Comparison of ENCODE assay signal across 12 cellular contexts in genomic region chr2:203446071-203446481, GRCh38.
A peak's percentile ranks its signal among the peaks of the same experiment; 100 is the strongest.
DNase-seq lines count a peak whose midpoint lies in the region; ATAC-seq and TF ChIP-seq lines count a peak whose summit lies in the region.
"Had no signal": no experiment of that assay in that cellular context is flagged by ENCODE, and none has a peak within 500 bp of the region (broad histone marks: within the 10 kb centered on the region; RNA-seq: fewer than 3 reads in every experiment).

No MANE protein-coding gene starts in this region.

- DNase-seq in activated naive CD4-positive, alpha-beta T cell treated with anti-CD3 and anti-CD28 coated beads, Interleukin-2, amount 50 U/mL, for 72 hours (ENCODE audit: low spot score in 2 of 2) = no peak
- no peak for DNase-seq in activated naive CD4-positive, alpha-beta T cell treated with anti-CD3 and anti-CD28 coated beads for 36 hours
- DNase-seq in SW 1271 (lab: John Stamatoyannopoulos, UW) (peak; percentile 21 to 62), fibroblast of lung (ENCODE audit: low read depth in 2 of 2) (peak; percentile 77 to 79), smooth muscle cell (lab: John Stamatoyannopoulos, UW; ENCODE audit: unreplicated experiment) (no peak), NCI-H1092 (lab: John Stamatoyannopoulos, UW) (no peak)
- DNase-seq: gastrocnemius medialis, NCI-H1436 treated with DMSO at 0.1 percent for 48 hours, posterior cingulate gyrus had no signal

- no peaks in the 10 kb centered on the region for H3K9me3 ChIP-seq in fibroblast of lung (ENCODE audit: control insufficient read depth, insufficient read depth, low read depth, low read length)
- H3K9me3 ChIP-seq in smooth muscle cell (replicated peaks; ENCODE audit: low read depth) = no peaks in the 10 kb centered on the region
- H3K9me3 ChIP-seq: gastrocnemius medialis had no signal

- H3K79me2 ChIP-seq in fibroblast of lung (ENCODE audit: control insufficient read depth, insufficient read depth, low read length) (no peaks in the 10 kb centered on the region), smooth muscle cell (ENCODE audit: low read depth) (no peaks in the 10 kb centered on the region)

- CTCF ChIA-PET in activated naive CD4-positive, alpha-beta T cell treated with anti-CD3 and anti-CD28 coated beads for 36 hours (lab: Charles Lee) = interaction anchor here (0.7 kb wide), 1 partner anchor 12 kb away, joined by 4 read pairs; no protein-coding TSS in a partner anchor

- peaks cover 0 to 13% of the 10 kb centered on the region in 2 donors for H3K36me3 Mint-ChIP-seq in activated naive CD4-positive, alpha-beta T cell treated with anti-CD3 and anti-CD28 coated beads, Interleukin-2, amount 50 U/mL, for 72 hours
- peaks cover 9% of the 10 kb centered on the region for H3K36me3 Mint-ChIP-seq in activated naive CD4-positive, alpha-beta T cell treated with anti-CD3 and anti-CD28 coated beads for 36 hours (ENCODE audit: low read depth)

- H3K9ac ChIP-seq in fibroblast of lung (ENCODE audit: insufficient read depth, low read length) (no peak overlapping the region), smooth muscle cell (ENCODE audit: low read depth) (no peak overlapping the region)

- H3K36me3 ChIP-seq in fibroblast of lung (ENCODE audit: control insufficient read depth, insufficient read depth, low read length) = peaks cover 2% of the 10 kb centered on the region
- peaks cover 21% of the 10 kb centered on the region for H3K36me3 ChIP-seq in smooth muscle cell (ENCODE audit: low read depth)

- no peak overlapping the region for H3K4me2 ChIP-seq in fibroblast of lung (ENCODE audit: extremely low read depth, insufficient read depth, low read length)
- no peak overlapping the region for H3K4me2 ChIP-seq in smooth muscle cell

- H3K27me3 ChIP-seq in fibroblast of lung (ENCODE audit: control insufficient read depth, insufficient read depth, low read length) = no peaks in the 10 kb centered on the region
- H3K27me3 ChIP-seq in smooth muscle cell (ENCODE audit: low read depth) = no peaks in the 10 kb centered on the region
- H3K27me3 ChIP-seq: gastrocnemius medialis had no signal

- peaks cover 6% of the 10 kb centered on the region for H3F3A ChIP-seq in smooth muscle cell (ENCODE audit: low read depth)

- no peak overlapping the region for H3K4me3 Mint-ChIP-seq in activated naive CD4-positive, alpha-beta T cell treated with anti-CD3 and anti-CD28 coated beads for 36 hours
- H3K4me3 Mint-ChIP-seq: T-helper 2 cell treated with Interferon-gamma antibody and Interleukin-4, amounts not matched to agents 5 μg/mL and 100 μg/mL, for 36 hours had no signal

- H3K27ac ChIP-seq in fibroblast of lung (ENCODE audit: insufficient read depth, low read length) (no peak overlapping the region), smooth muscle cell (ENCODE audit: low read depth) (peak overlapping the region; percentile 35)
- H3K27ac ChIP-seq: gastrocnemius medialis had no signal

- TF ChIP-seq CTCF in fibroblast of lung (conservative IDR thresholded peaks at IDR 0.05 in 1 of 2, IDR thresholded peaks at IDR 0.05 in 1 of 2; ENCODE audit: low read depth in 1 of 2, low read length in 2 of 2) = no peak
- TF ChIP-seq CTCF in smooth muscle cell (IDR thresholded peaks at IDR 0.05; ENCODE audit: borderline replicate concordance, insufficient read depth, poor library complexity, severe bottlenecking) = no peak

- H3K27me3 Mint-ChIP-seq in activated naive CD4-positive, alpha-beta T cell treated with anti-CD3 and anti-CD28 coated beads for 36 hours (ENCODE audit: low read depth) = no peaks in the 10 kb centered on the region

- H3K9me3 Mint-ChIP-seq in activated naive CD4-positive, alpha-beta T cell treated with anti-CD3 and anti-CD28 coated beads, Interleukin-2, amount 50 U/mL, for 72 hours = no peaks in the 10 kb centered on the region
- H3K9me3 Mint-ChIP-seq in activated naive CD4-positive, alpha-beta T cell treated with anti-CD3 and anti-CD28 coated beads for 36 hours = no peaks in the 10 kb centered on the region
- H3K9me3 Mint-ChIP-seq: T-helper 2 cell treated with Interferon-gamma antibody and Interleukin-4, amounts not matched to agents 5 μg/mL and 100 μg/mL, for 36 hours had no signal

- 71% methylated on average over 3 of the region's 3 CpGs for WGBS in smooth muscle cell (ENCODE audit: low lambda C conversion rate)

- no peaks in the 10 kb centered on the region for H3K4me1 ChIP-seq in fibroblast of lung (ENCODE audit: control insufficient read depth, extremely low read depth, insufficient read depth, low read length)
- H3K4me1 ChIP-seq in smooth muscle cell (ENCODE audit: low read depth) = no peaks in the 10 kb centered on the region

- H4K20me1 ChIP-seq in fibroblast of lung (ENCODE audit: control insufficient read depth, extremely low read depth, insufficient read depth, low read length) (no peaks in the 10 kb centered on the region), smooth muscle cell (ENCODE audit: low read depth) (no peaks in the 10 kb centered on the region)

- intact Hi-C loops in activated naive CD4-positive, alpha-beta T cell treated with anti-CD3 and anti-CD28 coated beads for 36 hours (cut with micrococcal nuclease) = no loop called here

- peak; percentile 73 to 77 for ATAC-seq in activated naive CD4-positive, alpha-beta T cell treated with anti-CD3 and anti-CD28 coated beads, Interleukin-2, amount 50 U/mL, for 72 hours
- ATAC-seq in GM21576 (IDR thresholded peaks at IDR 0.05; ENCODE audit: unreplicated experiment) (no peak), HG03108 (IDR thresholded peaks at IDR 0.05; ENCODE audit: unreplicated experiment) (no peak)
- ATAC-seq: gastrocnemius medialis had no signal

- no peak overlapping the region for H3K4me3 ChIP-seq in fibroblast of lung (replicated peaks in 1 of 4; ENCODE audit: control extremely low read depth in 1 of 4, insufficient read depth in 1 of 4, low read depth in 3 of 4, low read length in 4 of 4)
- H3K4me3 ChIP-seq in smooth muscle cell = no peak overlapping the region
- H3K4me3 ChIP-seq: gastrocnemius medialis had no signal

- no peaks in the 10 kb centered on the region for H3K4me1 Mint-ChIP-seq in activated naive CD4-positive, alpha-beta T cell treated with anti-CD3 and anti-CD28 coated beads for 36 hours (ENCODE audit: low read depth)

- H2AFZ ChIP-seq in fibroblast of lung (ENCODE audit: low read length) (no peak overlapping the region), smooth muscle cell (ENCODE audit: low read depth) (no peak overlapping the region)

- no peak overlapping the region for H3K27ac Mint-ChIP-seq in activated naive CD4-positive, alpha-beta T cell treated with anti-CD3 and anti-CD28 coated beads, Interleukin-2, amount 50 U/mL, for 72 hours
- H3K27ac Mint-ChIP-seq in activated naive CD4-positive, alpha-beta T cell treated with anti-CD3 and anti-CD28 coated beads for 36 hours = no peak overlapping the region
- H3K27ac Mint-ChIP-seq: T-helper 2 cell treated with Interferon-gamma antibody and Interleukin-4, amounts not matched to agents 5 μg/mL and 100 μg/mL, for 36 hours had no signal

Comparison
In these comparisons a context has a peak if more than half of its experiments do, and no peak if none do; other contexts are left out.
1. ATAC-seq: peak in activated naive CD4-positive, alpha-beta T cell treated with anti-CD3 and anti-CD28 coated beads, Interleukin-2, amount 50 U/mL, for 72 hours (2 of 2); none in GM21576 (single experiment) and HG03108 (single experiment).
2. DNase-seq: peak in SW 1271 (2 of 2) and fibroblast of lung (2 of 2); none in activated naive CD4-positive, alpha-beta T cell treated with anti-CD3 and anti-CD28 coated beads, Interleukin-2, amount 50 U/mL, for 72 hours (0 of 2), activated naive CD4-positive, alpha-beta T cell treated with anti-CD3 and anti-CD28 coated beads for 36 hours (single experiment), smooth muscle cell (single experiment) and NCI-H1092 (single experiment).